In the genomic region with DNA sequence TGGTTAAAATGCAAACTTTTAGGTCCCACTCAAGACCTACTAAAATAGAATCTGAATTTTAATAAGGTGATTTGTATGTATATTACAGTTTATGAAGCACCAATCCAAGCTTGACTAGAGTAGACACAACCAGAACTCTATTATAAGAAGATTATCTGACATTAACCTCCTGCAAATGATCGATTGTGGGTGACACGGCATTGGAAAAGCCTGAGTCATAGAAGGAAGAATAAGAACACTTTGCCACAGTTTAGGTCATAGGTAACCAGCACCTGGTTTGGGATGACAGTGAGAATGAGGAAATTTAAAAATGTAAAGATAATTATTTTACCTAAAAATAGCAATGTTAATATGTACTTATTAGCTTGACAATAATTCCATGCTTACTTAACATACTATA, we compare ENCODE assay signal across 1 cellular context.
TF ChIP-seq lines count a peak whose summit lies in the region.

No MANE protein-coding gene starts in this region.

TF ChIP-seq in H1, 55 proteins besides CTCF, POLR2A, EP300 and RAD21:
- TF ChIP-seq MAFK (IDR thresholded peaks at IDR 0.05; ENCODE audit: low read depth, low read length) (no peak), JUN (IDR thresholded peaks at IDR 0.05; ENCODE audit: low read depth, low read length) (no peak), TBP (IDR thresholded peaks at IDR 0.05; ENCODE audit: low read depth, low read length) (no peak), BACH1 (IDR thresholded peaks at IDR 0.05; ENCODE audit: low read length) (0 out of 2 replicates have a peak, but pooled peaks have one; percentile 23), RXRA (IDR thresholded peaks at IDR 0.05; ENCODE audit: insufficient read depth, low read depth, low read length) (no peak)
TF ChIP-seq in H1: peak in this region for 1.
